ENCODE assay signal across 2 cellular contexts in genomic region chr6:121356575-121356974, GRCh38.
TF ChIP-seq lines count a peak whose summit lies in the region.

No MANE protein-coding gene starts in this region.

TF ChIP-seq in SK-N-SH, 30 proteins besides CTCF, POLR2A, EP300 and RAD21 (continued from another document):
- TF ChIP-seq IRF3 (IDR thresholded peaks at IDR 0.05; ENCODE audit: low read depth, low read length), result no peak
- TF ChIP-seq NRF1 (IDR thresholded peaks at IDR 0.05; ENCODE audit: low read depth, low read length), result no peak
- no peak for TF ChIP-seq MEF2A (IDR thresholded peaks at IDR 0.05; ENCODE audit: borderline replicate concordance, low read depth)
- TF ChIP-seq RFX5 (IDR thresholded peaks at IDR 0.05; ENCODE audit: low read length), result no peak
- no peak for TF ChIP-seq RXRA (IDR thresholded peaks at IDR 0.05; ENCODE audit: borderline replicate concordance, low read depth)
- TF ChIP-seq GATA2 (CRISPR knock-in tag; IDR thresholded peaks at IDR 0.05), result no peak
- TF ChIP-seq ZBTB33 (IDR thresholded peaks at IDR 0.05; ENCODE audit: borderline replicate concordance, low read depth), result no peak
- TF ChIP-seq JUND (IDR thresholded peaks at IDR 0.05), result no peak

TF ChIP-seq in SK-N-SH treated with all-trans-retinoic acid at 6 μM for 48 hours, 23 proteins besides CTCF, POLR2A, EP300 and RAD21 (continued from another document):
- TF ChIP-seq CREB5 (CRISPR knock-in tag; IDR thresholded peaks at IDR 0.05; ENCODE audit: low read depth), result no peak
- no peak for TF ChIP-seq TSHZ2 (CRISPR knock-in tag; IDR thresholded peaks at IDR 0.05)
- TF ChIP-seq ZNF70 (CRISPR knock-in tag; IDR thresholded peaks at IDR 0.05), result no peak
- TF ChIP-seq ZC3H10 (CRISPR knock-in tag; IDR thresholded peaks at IDR 0.05), result no peak
- no peak for TF ChIP-seq ZFP3 (CRISPR knock-in tag; IDR thresholded peaks at IDR 0.05)
- no peak for TF ChIP-seq PPARA (CRISPR knock-in tag; IDR thresholded peaks at IDR 0.05; ENCODE audit: borderline replicate concordance)
- TF ChIP-seq ISL1 (CRISPR knock-in tag; IDR thresholded peaks at IDR 0.05), result no peak
TF ChIP-seq in SK-N-SH treated with all-trans-retinoic acid at 6 μM for 48 hours: peak in this region for 0.
